8 cellular contexts compared by ENCODE assay signal in the genomic region with DNA sequence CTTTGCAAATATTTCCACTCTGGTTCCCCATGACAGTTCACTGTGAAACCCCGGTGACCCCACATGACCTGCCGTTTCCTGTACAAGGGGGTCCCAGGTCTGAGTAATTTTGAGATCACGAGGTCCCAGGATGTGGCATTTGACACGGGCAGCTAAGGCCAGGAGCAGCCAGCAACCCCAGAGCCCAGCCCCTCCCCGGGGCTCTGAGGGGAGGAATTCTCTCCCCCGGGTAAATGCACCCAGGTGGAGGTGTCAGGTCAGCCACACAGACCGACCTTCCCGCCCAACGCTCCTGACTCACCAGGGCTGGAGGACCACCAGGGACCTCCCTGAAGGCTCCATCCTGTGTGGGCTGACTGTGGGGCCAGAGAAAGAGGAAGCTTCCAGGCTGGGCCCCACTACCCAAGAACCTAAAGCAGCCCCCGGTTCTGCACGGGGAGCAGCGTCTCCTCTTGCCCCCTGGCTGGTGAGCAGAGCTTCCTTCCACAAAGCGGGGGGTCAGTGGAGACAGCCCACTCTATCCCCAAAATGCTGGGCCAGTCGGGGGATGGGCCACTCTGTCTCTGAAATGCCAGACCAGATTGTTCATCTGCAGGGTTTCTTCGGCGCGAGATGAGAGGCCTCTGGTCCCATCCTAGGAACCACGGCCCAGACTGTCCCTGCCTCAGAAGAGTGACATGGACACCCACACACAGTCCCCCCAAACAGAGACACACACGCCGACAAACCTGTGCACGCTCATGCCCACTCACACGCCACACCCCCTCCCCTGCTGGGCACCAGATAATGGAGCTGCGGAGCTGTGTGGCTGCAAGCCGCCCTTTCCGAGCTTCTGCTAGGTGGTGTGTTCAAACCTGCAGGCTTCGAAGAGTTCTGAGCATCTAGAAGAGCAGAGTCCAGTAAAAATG. TPM values are rescaled to one million over a fixed set of nuclear protein-coding genes. Genes with fewer than 3 reads are reported as not detected.
DNase-seq lines count a peak whose midpoint lies in the region; ATAC-seq and TF ChIP-seq lines count a peak whose summit lies in the region.

No MANE protein-coding gene starts in this region.

- TF ChIP-seq CTCF in IMR-90 (conservative IDR thresholded peaks at IDR 0.05; ENCODE audit: low read depth, low read length) = no peak

- no peak overlapping the region for H3K23ac ChIP-seq in IMR-90 (ENCODE audit: low read depth, low read length)

- intact Hi-C loops in IMR-90 (cut with micrococcal nuclease) = no loop called here

- peak; percentile 89 for DNase-seq in NK-92 treated with Interleukin-12 subunit alpha and Interleukin-12 subunit beta, amount 100 ng/mL, for 24 hours (lab: John Stamatoyannopoulos, UW)
- DNase-seq in NK-92 (lab: John Stamatoyannopoulos, UW; ENCODE audit: unreplicated experiment) (no peak), IMR-90 (no peak), GOT3 (lab: John Stamatoyannopoulos, UW) (no peak), NCI-H2171 (lab: John Stamatoyannopoulos, UW) (no peak), DMS 273 treated with DMSO at 0.1 percent for 48 hours (lab: John Stamatoyannopoulos, UW) (no peak)
- DNase-seq in activated naive CD4-positive, alpha-beta T cell treated with anti-CD3 and anti-CD28 coated beads, Interleukin-2, amount 50 U/mL, for 72 hours (ENCODE audit: low spot score in 2 of 2) = peak in 1 of 2 donors; percentile 84
- peak; percentile 43 for DNase-seq in stimulated activated CD8-positive, alpha-beta memory T cell treated with anti-CD3 and anti-CD28 coated beads, Interleukin-4, amount 100 ng/mL, for 24 hours (ENCODE audit: low read depth)

- no peak for TF ChIP-seq POLR2A in IMR-90 (IDR thresholded peaks at IDR 0.05; ENCODE audit: low read depth, low read length)

- no peaks in the 10 kb centered on the region for H3K36me3 ChIP-seq in IMR-90 (ENCODE audit: control insufficient read depth, insufficient read depth, low read length)

- no peak overlapping the region for H2BK120ac ChIP-seq in IMR-90 (ENCODE audit: low read depth, low read length)

- H2AK5ac ChIP-seq in IMR-90 (ENCODE audit: low read depth, low read length) = no peak overlapping the region

- H3K9me3 Mint-ChIP-seq in activated naive CD4-positive, alpha-beta T cell treated with anti-CD3 and anti-CD28 coated beads, Interleukin-2, amount 50 U/mL, for 72 hours = no peaks in the 10 kb centered on the region

- no peak overlapping the region for H3K4me2 ChIP-seq in IMR-90 (ENCODE audit: low read depth, low read length)

- no peaks in the 10 kb centered on the region for H3K36me3 Mint-ChIP-seq in activated naive CD4-positive, alpha-beta T cell treated with anti-CD3 and anti-CD28 coated beads, Interleukin-2, amount 50 U/mL, for 72 hours

- no peak overlapping the region for H4K8ac ChIP-seq in IMR-90 (ENCODE audit: low read depth in 2 of 2, low read length in 2 of 2)

- in situ Hi-C loops in IMR-90 (cut with MboI; ENCODE audit: low sequenced_read_pairs) = loop anchor here (10.0 to 25.0 kb wide), 2 partner anchors 114 to 332 kb away; no protein-coding TSS in a partner anchor

- peak overlapping the region; percentile 90 to 95 for H3K27ac Mint-ChIP-seq in activated naive CD4-positive, alpha-beta T cell treated with anti-CD3 and anti-CD28 coated beads, Interleukin-2, amount 50 U/mL, for 72 hours

- no peak overlapping the region for H3K14ac ChIP-seq in IMR-90 (replicated peaks; ENCODE audit: low read depth, low read length)

- no peak overlapping the region for H4K5ac ChIP-seq in IMR-90 (ENCODE audit: low read depth, low read length)

- H3K27ac ChIP-seq in IMR-90 (ENCODE audit: insufficient read depth, low read length) = no peak overlapping the region

- H4K91ac ChIP-seq in IMR-90 (ENCODE audit: insufficient read depth, low read depth, low read length) = no peak overlapping the region

- no peak overlapping the region for H2BK20ac ChIP-seq in IMR-90 (ENCODE audit: low read depth, low read length)

- H3K79me1 ChIP-seq in IMR-90 (ENCODE audit: low read depth in 1 of 2, low read length in 2 of 2) = no peaks in the 10 kb centered on the region

- H3K4me3 ChIP-seq in IMR-90 (ENCODE audit: insufficient read depth, low read depth, low read length) = no peak overlapping the region

- TF ChIP-seq RAD21 in IMR-90 (IDR thresholded peaks at IDR 0.05; ENCODE audit: low read length) = no peak

- no peak overlapping the region for H3K56ac ChIP-seq in IMR-90 (ENCODE audit: extremely low read depth, insufficient read depth, low read length)

- no peak overlapping the region for H2BK5ac ChIP-seq in IMR-90 (ENCODE audit: low read depth, low read length, poor library complexity, severe bottlenecking)

- no peak overlapping the region for H2AK9ac ChIP-seq in IMR-90 (replicated peaks; ENCODE audit: low read depth, low read length, poor library complexity)

- POLR2A ChIA-PET in IMR-90 (lab: Charles Lee; ENCODE audit: unreplicated experiment) = no interaction called here

- H3K9me1 ChIP-seq in IMR-90 (ENCODE audit: insufficient read depth, low read length) = peaks cover 8% of the 10 kb centered on the region; the same call in 1 of the 2 replicates

- H4K20me1 ChIP-seq in IMR-90 (ENCODE audit: insufficient read depth, low read length) = no peaks in the 10 kb centered on the region

- no peak overlapping the region for H3K9ac ChIP-seq in IMR-90 (ENCODE audit: low read depth, low read length)

- H2AFZ ChIP-seq in IMR-90 (replicated peaks; ENCODE audit: low read length, poor library complexity) = peak overlapping the region; percentile 65

- BruUV-seq in IMR-90 (replicated peaks; lab: Mats Ljungman, UMichigan) = no TSS peak

- H3K9me3 ChIP-seq in IMR-90 (ENCODE audit: control insufficient read depth, insufficient read depth, low read length) = no peaks in the 10 kb centered on the region

- peaks cover 9% of the 10 kb centered on the region for H3K4me1 ChIP-seq in IMR-90 (ENCODE audit: control insufficient read depth, insufficient read depth, low read length)

- H3K4ac ChIP-seq in IMR-90 (ENCODE audit: low read depth, low read length) = no peak overlapping the region

- no peak overlapping the region for H2BK15ac ChIP-seq in IMR-90 (ENCODE audit: low read depth, low read length)

- peaks cover 14% of the 10 kb centered on the region for H3K27me3 ChIP-seq in IMR-90 (ENCODE audit: control insufficient read depth, insufficient read depth, low read length)

- ATAC-seq in IMR-90 (ENCODE audit: low read depth) = no peak
- peak; percentile 58 to 73 for ATAC-seq in activated naive CD4-positive, alpha-beta T cell treated with anti-CD3 and anti-CD28 coated beads, Interleukin-2, amount 50 U/mL, for 72 hours

- H3K18ac ChIP-seq in IMR-90 (ENCODE audit: low read depth, low read length) = no peak overlapping the region

- 52% methylated on average over 14 of the region's 26 CpGs; no CpG with 5 or more reads in 1 of the 2 experiments for WGBS in IMR-90 (ENCODE audit: extremely low coverage in 2 of 2, insufficient read length in 1 of 2), 2 experiments

- CTCF ChIA-PET in IMR-90 (lab: Yijun Ruan, JAX) = interaction anchor here (0.8 kb wide), 1 partner anchor 119 kb away, joined by 4 read pairs; no protein-coding TSS in a partner anchor

- dilution Hi-C loops in IMR-90 (cut with HindIII; ENCODE audit: low sequenced_read_pairs, unreplicated experiment) = no loop called here

TF ChIP-seq in IMR-90, 13 proteins besides CTCF, POLR2A, EP300 and RAD21:
- TF ChIP-seq, protein P1, sequence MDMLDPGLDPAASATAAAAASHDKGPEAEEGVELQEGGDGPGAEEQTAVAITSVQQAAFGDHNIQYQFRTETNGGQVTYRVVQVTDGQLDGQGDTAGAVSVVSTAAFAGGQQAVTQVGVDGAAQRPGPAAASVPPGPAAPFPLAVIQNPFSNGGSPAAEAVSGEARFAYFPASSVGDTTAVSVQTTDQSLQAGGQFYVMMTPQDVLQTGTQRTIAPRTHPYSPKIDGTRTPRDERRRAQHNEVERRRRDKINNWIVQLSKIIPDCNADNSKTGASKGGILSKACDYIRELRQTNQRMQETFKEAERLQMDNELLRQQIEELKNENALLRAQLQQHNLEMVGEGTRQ (IDR thresholded peaks at IDR 0.05; ENCODE audit: low read depth, low read length) = no peak
- TF ChIP-seq RCOR1 (IDR thresholded peaks at IDR 0.05; ENCODE audit: insufficient replicate concordance, low read length) = no peak
- no peak for TF ChIP-seq NFE2L2 (IDR thresholded peaks at IDR 0.05; ENCODE audit: low read depth, low read length)
- no peak for TF ChIP-seq ELK1 (IDR thresholded peaks at IDR 0.05; ENCODE audit: borderline replicate concordance, low read depth, low read length)
- TF ChIP-seq SMC3 (IDR thresholded peaks at IDR 0.05; ENCODE audit: low read depth, low read length) = no peak
- TF ChIP-seq CEBPB (IDR thresholded peaks at IDR 0.05; ENCODE audit: low read depth, low read length) = no peak
- TF ChIP-seq MAFK (IDR thresholded peaks at IDR 0.05; ENCODE audit: low read depth, low read length) = no peak
- no peak for TF ChIP-seq MAZ (IDR thresholded peaks at IDR 0.05; ENCODE audit: borderline replicate concordance, low read depth, low read length)
- no peak for TF ChIP-seq FOS (IDR thresholded peaks at IDR 0.05; ENCODE audit: low read depth, low read length)
- no peak for TF ChIP-seq RFX5 (IDR thresholded peaks at IDR 0.05; ENCODE audit: low read depth, low read length)
- TF ChIP-seq CHD1 (IDR thresholded peaks at IDR 0.05; ENCODE audit: low read depth, low read length) = no peak
- TF ChIP-seq BHLHE40 (IDR thresholded peaks at IDR 0.05; ENCODE audit: low read depth, low read length) = no peak
- no peak for TF ChIP-seq MXI1 (IDR thresholded peaks at IDR 0.05; ENCODE audit: borderline replicate concordance, low read depth, low read length)

RNA-seq across cellular contexts. Expression of gene SLCO4A1, which starts 23.4 kb away (rescaled TPM):
- 0.56 and 0.72 TPM in 2 replicates for total RNA-seq in IMR-90 (2012; rRNA removed)
- 1.1 and 1.5 TPM in 2 replicates for polyA plus RNA-seq in IMR-90 (2012; rRNA removed)
- 1.1 TPM in 2 replicates for polyA plus RNA-seq in IMR-90 (2012; cell fraction: cytosol; rRNA removed)
- polyA plus RNA-seq in IMR-90 (2012; cell fraction: nucleus; rRNA removed; ENCODE audit: low replicate concordance) = 2.1 and 5.3 TPM in 2 replicates
- total RNA-seq in activated naive CD4-positive, alpha-beta T cell treated with anti-CD3 and anti-CD28 coated beads, Interleukin-2, amount 50 U/mL, for 72 hours = 10 to 100 TPM; 39.3 to 44.4 TPM

Comparison
In these comparisons a context has a peak if more than half of its experiments do, and no peak if none do; other contexts are left out.
1. DNase-seq: peak in NK-92 treated with Interleukin-12 subunit alpha and Interleukin-12 subunit beta, amount 100 ng/mL, for 24 hours (single experiment) and stimulated activated CD8-positive, alpha-beta memory T cell treated with anti-CD3 and anti-CD28 coated beads, Interleukin-4, amount 100 ng/mL, for 24 hours (single experiment); none in NK-92 (single experiment), IMR-90 (single experiment), GOT3 (single experiment), NCI-H2171 (single experiment) and DMS 273 treated with DMSO at 0.1 percent for 48 hours (single experiment).
2. RNA of gene SLCO4A1, which starts 23.4 kb away (total RNA-seq): 39.3 to 44.4 TPM in activated naive CD4-positive, alpha-beta T cell treated with anti-CD3 and anti-CD28 coated beads, Interleukin-2, amount 50 U/mL, for 72 hours; 0.56 to 0.72 TPM in IMR-90; every median in the first group is over 10 times any median in the second.